In genomic region chr1:66119148-66119547, GRCh38 we compare ENCODE assay signal across 24 cellular contexts.
DNase-seq lines count a peak whose midpoint lies in the region; ATAC-seq and TF ChIP-seq lines count a peak whose summit lies in the region.
"Had no signal": no experiment of that assay in that cellular context is flagged by ENCODE, and none has a peak within 500 bp of the region (broad histone marks: within the 10 kb centered on the region; RNA-seq: fewer than 3 reads in every experiment).

No MANE protein-coding gene starts in this region.

- ATAC-seq in GM21576 (IDR thresholded peaks at IDR 0.05; ENCODE audit: unreplicated experiment) (peak; percentile 64), HG03565 (IDR thresholded peaks at IDR 0.05; ENCODE audit: unreplicated experiment) (peak; percentile 79)
- ATAC-seq: activated T-helper 17 cell treated with anti-CD3 and anti-CD28 coated beads, Interleukin-2, amount 50 U/mL, for 72 hours; body of pancreas; esophagus mucosa; gastrocnemius medialis had no signal

- peaks cover 3% of the 10 kb centered on the region for H3K27me3 Mint-ChIP-seq in progenitor cell of endocrine pancreas

- no peaks in the 10 kb centered on the region for H3K9me3 Mint-ChIP-seq in progenitor cell of endocrine pancreas (ENCODE audit: low read depth)
- H3K9me3 Mint-ChIP-seq: activated naive CD8-positive, alpha-beta T cell treated with anti-CD3 and anti-CD28 coated beads, Interleukin-2, amount 10 ng/mL, durations not matched to agents 7 days and 5 days; activated T-helper 17 cell treated with anti-CD3 and anti-CD28 coated beads, Interleukin-2, amount 50 U/mL, for 72 hours had no signal

- H3K4me1 Mint-ChIP-seq in progenitor cell of endocrine pancreas (ENCODE audit: low read depth): no peaks in the 10 kb centered on the region
- H3K4me1 Mint-ChIP-seq: activated naive CD8-positive, alpha-beta T cell treated with anti-CD3 and anti-CD28 coated beads, Interleukin-2, amount 10 ng/mL, durations not matched to agents 7 days and 5 days; activated T-helper 17 cell treated with anti-CD3 and anti-CD28 coated beads, Interleukin-2, amount 50 U/mL, for 72 hours; CD8-positive, alpha-beta memory T cell had no signal

- DNase-seq in NCI-H1092 treated with DMSO at 0.1 percent for 48 hours (lab: John Stamatoyannopoulos, UW) (peak; percentile 7), NCI-H1092 (lab: John Stamatoyannopoulos, UW) (no peak), progenitor cell of endocrine pancreas (ENCODE audit: low spot score, unreplicated experiment) (no peak), AML-193 (lab: John Stamatoyannopoulos, UW) (no peak), SKM-1 (lab: John Stamatoyannopoulos, UW; ENCODE audit: unreplicated experiment) (no peak)
- DNase-seq: activated CD4-positive, alpha-beta T cell treated with anti-CD3 and anti-CD28 coated beads for 48 hours; activated naive CD8-positive, alpha-beta T cell treated with anti-CD3 and anti-CD28 coated beads, Interleukin-2, amount 10 ng/mL, durations not matched to agents 7 days and 5 days; body of pancreas; CD8-positive, alpha-beta memory T cell; DMS53; effector memory CD4-positive, alpha-beta T cell; gastrocnemius medialis; NCI-H1436 treated with DMSO at 0.1 percent for 48 hours; occipital lobe; Right ventricle myocardium superior; stimulated activated CD8-positive, alpha-beta memory T cell treated with anti-CD3 and anti-CD28 coated beads, Interleukin-4, amount 100 ng/mL, for 48 hours; T-helper 1 cell; uterus had no signal

- H3K36me3 Mint-ChIP-seq in progenitor cell of endocrine pancreas (ENCODE audit: insufficient read depth): no peaks in the 10 kb centered on the region
- H3K36me3 Mint-ChIP-seq: activated naive CD8-positive, alpha-beta T cell treated with anti-CD3 and anti-CD28 coated beads, Interleukin-2, amount 10 ng/mL, durations not matched to agents 7 days and 5 days; CD8-positive, alpha-beta memory T cell had no signal

- no peak overlapping the region for H3K4me3 Mint-ChIP-seq in progenitor cell of endocrine pancreas (ENCODE audit: low read depth)
- H3K4me3 Mint-ChIP-seq: activated naive CD8-positive, alpha-beta T cell treated with anti-CD3 and anti-CD28 coated beads, Interleukin-2, amount 10 ng/mL, durations not matched to agents 7 days and 5 days; activated T-helper 17 cell treated with anti-CD3 and anti-CD28 coated beads, Interleukin-2, amount 50 U/mL, for 72 hours; CD8-positive, alpha-beta memory T cell had no signal

- no peak for TF ChIP-seq CTCF in progenitor cell of endocrine pancreas (IDR thresholded peaks at IDR 0.05; ENCODE audit: unreplicated experiment)

- peak overlapping the region; percentile 31 for H3K27ac ChIP-seq in cingulate gyrus (ENCODE audit: low read depth, low read length)
- H3K27ac ChIP-seq: 22Rv1, body of pancreas, gastrocnemius medialis, uterus had no signal

- no peak overlapping the region for H3K27ac Mint-ChIP-seq in progenitor cell of endocrine pancreas
- H3K27ac Mint-ChIP-seq: activated naive CD8-positive, alpha-beta T cell treated with anti-CD3 and anti-CD28 coated beads, Interleukin-2, amount 10 ng/mL, durations not matched to agents 7 days and 5 days; activated T-helper 17 cell treated with anti-CD3 and anti-CD28 coated beads, Interleukin-2, amount 50 U/mL, for 72 hours; CD8-positive, alpha-beta memory T cell had no signal
